ENCODE assay signal across 24 cellular contexts in genomic region chr4:81237791-81238190, GRCh38.
"Had no signal": no experiment of that assay in that cellular context is flagged by ENCODE, and none has a peak within 500 bp of the region (broad histone marks: within the 10 kb centered on the region; RNA-seq: fewer than 3 reads in every experiment).

No MANE protein-coding gene starts in this region.

- H3K27ac ChIP-seq: brain microvascular endothelial cell, epithelial cell of prostate, esophagus squamous epithelium, left ventricle myocardium inferior, right lobe of liver, skin epidermis, testis, transverse colon had no signal

- H3K4me3 ChIP-seq: esophagus squamous epithelium, left ventricle myocardium inferior, lung, mucosa of descending colon, right lobe of liver, skin epidermis, testis, transverse colon had no signal

- H3K36me3 ChIP-seq: brain microvascular endothelial cell, esophagus squamous epithelium, left ventricle myocardium inferior, right lobe of liver, transverse colon had no signal

- H3K9me3 ChIP-seq: esophagus squamous epithelium, left ventricle myocardium inferior, mucosa of descending colon, right lobe of liver, testis, transverse colon had no signal

- DNase-seq: activated B cell treated with CpG ODN at 0.5 μM for 24 hours; activated CD4-positive, alpha-beta T cell treated with anti-CD3 and anti-CD28 coated beads, Interleukin-2, amount 50 U/mL, for 1 hour; activated CD8-positive, alpha-beta T cell treated with anti-CD3 and anti-CD28 coated beads for 36 hours; activated gamma-delta T cell treated with Interleukin-2 at 50 U/mL for 16 hours; activated naive CD4-positive, alpha-beta T cell treated with anti-CD3 and anti-CD28 coated beads, Interleukin-2, amount 50 U/mL, for 16 hours; activated T-cell treated with anti-CD3 and anti-CD28 coated beads, Interleukin-2, amount 50 U/mL, for 4 hours; amniotic stem cell; brain microvascular endothelial cell; central memory CD4-positive, alpha-beta T cell; esophagus squamous epithelium; glutamatergic neuron; left ventricle myocardium inferior; mucosa of descending colon; posterior cingulate gyrus; right lobe of liver; stimulated activated CD4-positive, alpha-beta T cell treated with anti-CD3 and anti-CD28 coated beads, Interleukin-12 subunit alpha, Interleukin-12 subunit beta, amount 100 ng/mL, for 4 hours; stimulated activated CD4-positive, alpha-beta T cell treated with anti-CD3 and anti-CD28 coated beads, Interleukin-4, amount 100 ng/mL, for 1 hour; stimulated activated naive CD8-positive, alpha-beta T cell treated with anti-CD3 and anti-CD28 coated beads, Interleukin-15, Interleukin-2, amounts not matched to agents 100 U/mL and 50 U/mL, for 24 hours; T-helper 2 cell; testis; transverse colon had no signal

- H3K4me1 ChIP-seq: esophagus squamous epithelium, left ventricle myocardium inferior, right lobe of liver, testis, transverse colon had no signal

- H3K27me3 ChIP-seq: brain microvascular endothelial cell, esophagus squamous epithelium, right lobe of liver, testis, transverse colon had no signal
